1 cellular context compared by ENCODE assay signal in the genomic region with DNA sequence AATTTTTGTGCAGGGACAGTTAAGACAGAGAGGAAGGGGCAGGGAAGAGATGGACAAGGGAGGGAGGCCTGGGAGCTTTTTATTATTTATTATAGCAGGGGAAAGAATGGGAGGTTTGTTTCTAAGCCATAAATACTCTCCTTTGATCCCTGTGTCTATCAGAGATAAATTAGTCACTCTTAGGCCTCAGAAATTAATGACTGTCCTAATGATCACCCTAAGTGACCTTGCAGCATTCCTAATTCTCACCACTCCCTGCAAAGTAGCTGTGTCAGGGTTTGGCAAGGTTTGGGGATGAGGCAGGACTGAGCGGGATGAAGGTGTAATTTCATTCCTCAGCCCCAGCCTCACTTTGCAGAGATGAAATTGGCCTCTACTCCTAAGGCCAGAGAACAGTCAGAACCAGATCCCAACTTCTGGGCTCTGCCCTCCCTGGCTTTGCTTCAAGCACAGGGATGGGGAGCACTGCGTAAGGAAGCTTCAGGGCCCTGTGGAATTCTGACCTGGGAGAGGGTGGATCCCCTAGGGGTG.
TF ChIP-seq lines count a peak whose summit lies in the region.

No MANE protein-coding gene starts in this region.

TF ChIP-seq in K562, 482 proteins besides CTCF, POLR2A, EP300 and RAD21:
- TF ChIP-seq HDAC2 (IDR thresholded peaks at IDR 0.05) (no peak), TEAD2 (tag; IDR thresholded peaks at IDR 0.05) (no peak), ZNF76 (CRISPR knock-in tag; IDR thresholded peaks at IDR 0.05; ENCODE audit: borderline replicate concordance) (no peak), ZFP30 (CRISPR knock-in tag; IDR thresholded peaks at IDR 0.05; ENCODE audit: borderline replicate concordance) (no peak), LARP7 (IDR thresholded peaks at IDR 0.05) (no peak), ZKSCAN3 (CRISPR knock-in tag; IDR thresholded peaks at IDR 0.05) (no peak), ZNF707 (CRISPR knock-in tag; conservative IDR thresholded peaks at IDR 0.05) (no peak), SETDB1 (IDR thresholded peaks at IDR 0.05; ENCODE audit: low read length) (no peak), STAT5A (IDR thresholded peaks at IDR 0.05; ENCODE audit: borderline replicate concordance, low read length) (no peak), PHF21A (IDR thresholded peaks at IDR 0.05; ENCODE audit: borderline replicate concordance, low read depth) (no peak), SP1 (CRISPR knock-in tag; IDR thresholded peaks at IDR 0.05) (no peak), CBFB (CRISPR knock-in tag; IDR thresholded peaks at IDR 0.05) (no peak), ZKSCAN8 (CRISPR knock-in tag; IDR thresholded peaks at IDR 0.05) (no peak), EHMT2 (IDR thresholded peaks at IDR 0.05) (no peak)
- TF ChIP-seq, protein P1, sequence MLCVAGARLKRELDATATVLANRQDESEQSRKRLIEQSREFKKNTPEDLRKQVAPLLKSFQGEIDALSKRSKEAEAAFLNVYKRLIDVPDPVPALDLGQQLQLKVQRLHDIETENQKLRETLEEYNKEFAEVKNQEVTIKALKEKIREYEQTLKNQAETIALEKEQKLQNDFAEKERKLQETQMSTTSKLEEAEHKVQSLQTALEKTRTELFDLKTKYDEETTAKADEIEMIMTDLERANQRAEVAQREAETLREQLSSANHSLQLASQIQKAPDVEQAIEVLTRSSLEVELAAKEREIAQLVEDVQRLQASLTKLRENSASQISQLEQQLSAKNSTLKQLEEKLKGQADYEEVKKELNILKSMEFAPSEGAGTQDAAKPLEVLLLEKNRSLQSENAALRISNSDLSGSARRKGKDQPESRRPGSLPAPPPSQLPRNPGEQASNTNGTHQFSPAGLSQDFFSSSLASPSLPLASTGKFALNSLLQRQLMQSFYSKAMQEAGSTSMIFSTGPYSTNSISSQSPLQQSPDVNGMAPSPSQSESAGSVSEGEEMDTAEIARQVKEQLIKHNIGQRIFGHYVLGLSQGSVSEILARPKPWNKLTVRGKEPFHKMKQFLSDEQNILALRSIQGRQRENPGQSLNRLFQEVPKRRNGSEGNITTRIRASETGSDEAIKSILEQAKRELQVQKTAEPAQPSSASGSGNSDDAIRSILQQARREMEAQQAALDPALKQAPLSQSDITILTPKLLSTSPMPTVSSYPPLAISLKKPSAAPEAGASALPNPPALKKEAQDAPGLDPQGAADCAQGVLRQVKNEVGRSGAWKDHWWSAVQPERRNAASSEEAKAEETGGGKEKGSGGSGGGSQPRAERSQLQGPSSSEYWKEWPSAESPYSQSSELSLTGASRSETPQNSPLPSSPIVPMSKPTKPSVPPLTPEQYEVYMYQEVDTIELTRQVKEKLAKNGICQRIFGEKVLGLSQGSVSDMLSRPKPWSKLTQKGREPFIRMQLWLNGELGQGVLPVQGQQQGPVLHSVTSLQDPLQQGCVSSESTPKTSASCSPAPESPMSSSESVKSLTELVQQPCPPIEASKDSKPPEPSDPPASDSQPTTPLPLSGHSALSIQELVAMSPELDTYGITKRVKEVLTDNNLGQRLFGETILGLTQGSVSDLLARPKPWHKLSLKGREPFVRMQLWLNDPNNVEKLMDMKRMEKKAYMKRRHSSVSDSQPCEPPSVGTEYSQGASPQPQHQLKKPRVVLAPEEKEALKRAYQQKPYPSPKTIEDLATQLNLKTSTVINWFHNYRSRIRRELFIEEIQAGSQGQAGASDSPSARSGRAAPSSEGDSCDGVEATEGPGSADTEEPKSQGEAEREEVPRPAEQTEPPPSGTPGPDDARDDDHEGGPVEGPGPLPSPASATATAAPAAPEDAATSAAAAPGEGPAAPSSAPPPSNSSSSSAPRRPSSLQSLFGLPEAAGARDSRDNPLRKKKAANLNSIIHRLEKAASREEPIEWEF (CRISPR knock-in tag; IDR thresholded peaks at IDR 0.05), result no peak
- TF ChIP-seq, protein P2, sequence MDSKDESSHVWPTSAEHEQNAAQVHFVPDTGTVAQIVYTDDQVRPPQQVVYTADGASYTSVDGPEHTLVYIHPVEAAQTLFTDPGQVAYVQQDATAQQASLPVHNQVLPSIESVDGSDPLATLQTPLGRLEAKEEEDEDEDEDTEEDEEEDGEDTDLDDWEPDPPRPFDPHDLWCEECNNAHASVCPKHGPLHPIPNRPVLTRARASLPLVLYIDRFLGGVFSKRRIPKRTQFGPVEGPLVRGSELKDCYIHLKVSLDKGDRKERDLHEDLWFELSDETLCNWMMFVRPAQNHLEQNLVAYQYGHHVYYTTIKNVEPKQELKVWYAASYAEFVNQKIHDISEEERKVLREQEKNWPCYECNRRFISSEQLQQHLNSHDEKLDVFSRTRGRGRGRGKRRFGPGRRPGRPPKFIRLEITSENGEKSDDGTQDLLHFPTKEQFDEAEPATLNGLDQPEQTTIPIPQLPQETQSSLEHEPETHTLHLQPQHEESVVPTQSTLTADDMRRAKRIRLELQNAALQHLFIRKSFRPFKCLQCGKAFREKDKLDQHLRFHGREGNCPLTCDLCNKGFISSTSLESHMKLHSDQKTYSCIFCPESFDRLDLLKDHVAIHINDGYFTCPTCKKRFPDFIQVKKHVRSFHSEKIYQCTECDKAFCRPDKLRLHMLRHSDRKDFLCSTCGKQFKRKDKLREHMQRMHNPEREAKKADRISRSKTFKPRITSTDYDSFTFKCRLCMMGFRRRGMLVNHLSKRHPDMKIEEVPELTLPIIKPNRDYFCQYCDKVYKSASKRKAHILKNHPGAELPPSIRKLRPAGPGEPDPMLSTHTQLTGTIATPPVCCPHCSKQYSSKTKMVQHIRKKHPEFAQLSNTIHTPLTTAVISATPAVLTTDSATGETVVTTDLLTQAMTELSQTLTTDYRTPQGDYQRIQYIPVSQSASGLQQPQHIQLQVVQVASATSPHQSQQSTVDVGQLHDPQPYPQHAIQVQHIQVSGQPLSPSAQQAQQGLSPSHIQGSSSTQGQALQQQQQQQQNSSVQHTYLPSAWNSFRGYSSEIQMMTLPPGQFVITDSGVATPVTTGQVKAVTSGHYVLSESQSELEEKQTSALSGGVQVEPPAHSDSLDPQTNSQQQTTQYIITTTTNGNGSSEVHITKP (IDR thresholded peaks at IDR 0.05; ENCODE audit: partially characterized antibody), result no peak
